ENCODE assay signal across 29 cellular contexts in genomic region chr18:62028715-62029114, GRCh38.
DNase-seq lines count a peak whose midpoint lies in the region; ATAC-seq, FAIRE-seq and TF ChIP-seq lines count a peak whose summit lies in the region.
"Had no signal": no experiment of that assay in that cellular context is flagged by ENCODE, and none has a peak within 500 bp of the region (broad histone marks: within the 10 kb centered on the region; RNA-seq: fewer than 3 reads in every experiment).

No MANE protein-coding gene starts in this region.

- peaks cover 15% of the 10 kb centered on the region for H3K9me2 ChIP-seq in GM23338 (ENCODE audit: insufficient read depth)

- H3K27ac ChIP-seq in GM23338 (ENCODE audit: low read depth) (no peak overlapping the region), H1 (ENCODE audit: low read depth, low read length) (no peak overlapping the region), neuronal stem cell (replicated peaks; ENCODE audit: low read length) (no peak overlapping the region)
- H3K27ac ChIP-seq: BLaER1 had no signal

- H2BK20ac ChIP-seq in H1 (ENCODE audit: low read length), result no peak overlapping the region

- H2AFZ ChIP-seq in GM23338 (0 out of 2 replicates have a peak overlapping the region, but pooled peaks have one; percentile 34), H1 (ENCODE audit: low read length) (peak overlapping the region; percentile 68; the same call in 1 of the 2 replicates), neuronal stem cell (ENCODE audit: low read length) (peak overlapping the region; percentile 47)

- H2BK12ac ChIP-seq in H1 (ENCODE audit: low read depth, low read length) (no peak overlapping the region), neuronal stem cell (ENCODE audit: low read length) (no peak overlapping the region)

- no peaks in the 10 kb centered on the region for H4K20me1 ChIP-seq in GM23338 (replicated peaks; ENCODE audit: insufficient read depth)
- H4K20me1 ChIP-seq in H1 (replicated peaks in 1 of 2; ENCODE audit: control insufficient read depth in 1 of 2, insufficient read depth in 2 of 2, low read length in 2 of 2), result no peaks in the 10 kb centered on the region
- H4K20me1 ChIP-seq: BLaER1 had no signal

- H3K14ac ChIP-seq in H1 (ENCODE audit: insufficient read length), result no peak overlapping the region
- no peak overlapping the region for H3K14ac ChIP-seq in neuronal stem cell (ENCODE audit: low read length)

- H2BK120ac ChIP-seq in H1 (replicated peaks; ENCODE audit: low read depth, low read length) (no peak overlapping the region), neuronal stem cell (ENCODE audit: low read depth, low read length) (no peak overlapping the region)

- H3K9me3 Mint-ChIP-seq in GM23338, result no peaks in the 10 kb centered on the region
- H3K9me3 Mint-ChIP-seq in natural killer cell, result no peaks in the 10 kb centered on the region
- no peaks in the 10 kb centered on the region for H3K9me3 Mint-ChIP-seq in activated CD4-positive, alpha-beta memory T cell treated with anti-CD3 and anti-CD28 coated beads for 36 hours
- H3K9me3 Mint-ChIP-seq: CD4-positive, alpha-beta memory T cell had no signal

- no peak overlapping the region for H3K56ac ChIP-seq in H1 (replicated peaks; ENCODE audit: insufficient read length, low read depth, low read length)

- no peak overlapping the region for H4K5ac ChIP-seq in H1 (ENCODE audit: insufficient read length, low read depth, low read length)

- H3K4me2 ChIP-seq in GM23338, result peak overlapping the region; percentile 49
- no peak overlapping the region; a peak in 1 of 4 replicates for H3K4me2 ChIP-seq in H1 (ENCODE audit: insufficient read depth in 1 of 2, low read depth in 2 of 2, low read length in 2 of 2)
- no peak overlapping the region for H3K4me2 ChIP-seq in neuronal stem cell (ENCODE audit: insufficient read depth, low read length, poor library complexity, severe bottlenecking)
- H3K4me2 ChIP-seq: BLaER1 had no signal

- H3K79me2 ChIP-seq in GM23338 (replicated peaks; ENCODE audit: insufficient read depth) (no peaks in the 10 kb centered on the region), H1 (ENCODE audit: control insufficient read depth in 1 of 2, insufficient read depth in 2 of 2, low read length in 2 of 2) (no peaks in the 10 kb centered on the region)

- H3K9me3 ChIP-seq in H1 (ENCODE audit: insufficient read depth in 2 of 2, low read depth in 1 of 2, low read length in 1 of 2) (no peaks in the 10 kb centered on the region), neuronal stem cell (replicated peaks in 1 of 2; ENCODE audit: control insufficient read depth in 2 of 2, insufficient read depth in 1 of 2, low read depth in 1 of 2, low read length in 2 of 2) (peaks cover 0 to 2% of the 10 kb centered on the region in 2 donors)
- H3K9me3 ChIP-seq: BE2C, BLaER1 had no signal

- no peaks in the 10 kb centered on the region for H3K36me3 ChIP-seq in GM23338 (ENCODE audit: insufficient read depth)
- H3K36me3 ChIP-seq in H1 (ENCODE audit: control insufficient read depth in 2 of 4, insufficient read depth in 4 of 4, low read length in 3 of 4), result no peaks in the 10 kb centered on the region
- no peaks in the 10 kb centered on the region for H3K36me3 ChIP-seq in neuronal stem cell (replicated peaks in 1 of 2; ENCODE audit: control insufficient read depth in 2 of 2, insufficient read depth in 2 of 2, low read length in 2 of 2)
- H3K36me3 ChIP-seq: BE2C, BLaER1 had no signal

- H3K4me1 Mint-ChIP-seq in GM23338, result peaks cover 19% of the 10 kb centered on the region
- peaks cover 0 to 5% of the 10 kb centered on the region in 2 donors for H3K4me1 Mint-ChIP-seq in natural killer cell
- H3K4me1 Mint-ChIP-seq in activated CD4-positive, alpha-beta memory T cell treated with anti-CD3 and anti-CD28 coated beads for 36 hours (ENCODE audit: low read depth), result peaks cover 12% of the 10 kb centered on the region
- H3K4me1 Mint-ChIP-seq: CD14-positive monocyte had no signal

- no peak for TF ChIP-seq RAD21 in H1 (IDR thresholded peaks at IDR 0.05 in 1 of 2, conservative IDR thresholded peaks at IDR 0.05 in 1 of 2; ENCODE audit: low read depth in 2 of 2, low read length in 2 of 2)

- H3K4ac ChIP-seq in H1 (replicated peaks; ENCODE audit: insufficient read length, low read depth, low read length) (no peak overlapping the region), neuronal stem cell (ENCODE audit: low read length) (no peak overlapping the region)

- no peak overlapping the region for H3K18ac ChIP-seq in H1 (ENCODE audit: extremely low read depth, low read length)
- no peak overlapping the region for H3K18ac ChIP-seq in neuronal stem cell (ENCODE audit: low read length)

- 82% methylated on average over 2 of the region's 2 CpGs; no CpG with 5 or more reads in 1 of the 2 experiments for WGBS in H1 (ENCODE audit: extremely low coverage in 1 of 2, insufficient coverage in 1 of 2, insufficient read length in 1 of 2, insufficient replicate concordance in 2 of 2, low coverage in 1 of 2, low lambda C conversion rate in 2 of 2, missing lambda C conversion rate in 1 of 2), 2 experiments
- no CpG with 5 or more reads among the region's 2 CpGs for WGBS in neuronal stem cell (ENCODE audit: extremely low coverage in 2 of 2, insufficient read length in 2 of 2, insufficient replicate concordance in 1 of 2), 2 donors

- no peaks in the 10 kb centered on the region for H3F3A ChIP-seq in GM23338 (replicated peaks; ENCODE audit: low read depth)

- TF ChIP-seq POLR2A in H1 (IDR thresholded peaks at IDR 0.05; ENCODE audit: control extremely low read depth in 1 of 2, low read depth in 2 of 2, low read length in 2 of 2), result no peak

- no peak for TF ChIP-seq CTCF in GM23338 (conservative IDR thresholded peaks at IDR 0.05; ENCODE audit: low read depth in 2 of 2)
- TF ChIP-seq CTCF in H1 (IDR thresholded peaks at IDR 0.05; ENCODE audit: control extremely low read depth in 1 of 3, insufficient read depth in 1 of 3, low read depth in 1 of 3, low read length in 3 of 3), result no peak
- no peak for TF ChIP-seq CTCF in natural killer cell (IDR thresholded peaks at IDR 0.05)

- TF ChIP-seq EP300 in H1 (IDR thresholded peaks at IDR 0.05; ENCODE audit: borderline replicate concordance in 1 of 2, low read depth in 2 of 2, low read length in 2 of 2), result no peak

- CTCF ChIA-PET in H1 (lab: Charles Lee; ENCODE audit: partially characterized antibody), result interaction anchor here (1.1 kb wide), 1 partner anchor 17 kb away, joined by 3 read pairs; no protein-coding TSS in a partner anchor
- CTCF ChIA-PET in activated CD4-positive, alpha-beta memory T cell treated with anti-CD3 and anti-CD28 coated beads for 36 hours (lab: Charles Lee), result no interaction called here

- no peak overlapping the region for H3K4me3 ChIP-seq in GM23338
- H3K4me3 ChIP-seq in H1 (ENCODE audit: extremely low read depth in 1 of 4, insufficient read depth in 2 of 4, low read depth in 3 of 4, low read length in 4 of 4), result no peak overlapping the region
- no peak overlapping the region for H3K4me3 ChIP-seq in neuronal stem cell (ENCODE audit: low read length in 2 of 2)
- H3K4me3 ChIP-seq: BLaER1, GM12878 had no signal

- no peak overlapping the region for H3K9ac ChIP-seq in H1 (replicated peaks in 1 of 4; ENCODE audit: extremely low read depth in 1 of 4, low read depth in 3 of 4, low read length in 3 of 4)
- no peak overlapping the region for H3K9ac ChIP-seq in neuronal stem cell (ENCODE audit: low read depth, low read length, poor library complexity)
- H3K9ac ChIP-seq: BLaER1 had no signal

- H3K23ac ChIP-seq in H1 (ENCODE audit: insufficient read length) (no peak overlapping the region), neuronal stem cell (ENCODE audit: low read depth, low read length, poor library complexity) (no peak overlapping the region)

- H3K23me2 ChIP-seq in H1 (ENCODE audit: low read depth, low read length), result no peaks in the 10 kb centered on the region

- no peak overlapping the region for H2BK5ac ChIP-seq in H1 (ENCODE audit: low read depth, low read length)
- H2BK5ac ChIP-seq in neuronal stem cell (ENCODE audit: low read length), result no peak overlapping the region

- H3K4me1 ChIP-seq in GM23338 (ENCODE audit: insufficient read depth), result peaks cover 14% of the 10 kb centered on the region; the same call in 1 of the 2 replicates
- H3K4me1 ChIP-seq in H1 (replicated peaks in 1 of 4; ENCODE audit: control insufficient read depth in 3 of 4, insufficient read depth in 4 of 4, low read length in 3 of 4), result peaks cover 3 to 12% (median 8%) of the 10 kb centered on the region in 4 experiments; a peak in 4 of 7 replicates
- peaks cover 0 to 3% of the 10 kb centered on the region in 2 donors for H3K4me1 ChIP-seq in neuronal stem cell (ENCODE audit: control insufficient read depth in 2 of 2, insufficient read depth in 1 of 2, low read depth in 1 of 2, low read length in 2 of 2)
- H3K4me1 ChIP-seq: BE2C, BLaER1 had no signal

- H2AK5ac ChIP-seq in H1 (ENCODE audit: low read depth, low read length) (no peak overlapping the region), neuronal stem cell (ENCODE audit: low read depth, low read length) (no peak overlapping the region)

- DNase-seq in Right ventricle myocardium superior (no peak), cardiac septum (ENCODE audit: low spot score) (no peak), GM23338 (ENCODE audit: low spot score) (no peak), H1 (ENCODE audit: low read depth in 1 of 2, low spot score in 2 of 2) (no peak), neuronal stem cell (ENCODE audit: low spot score) (no peak), natural killer cell (no peak)
- DNase-seq in activated CD4-positive, alpha-beta memory T cell treated with anti-CD3 and anti-CD28 coated beads for 36 hours, result no peak
- DNase-seq: 8988T; ACHN; BE2C; C1 segment of cervical spinal cord; CD4-positive, alpha-beta memory T cell; CD4-positive, CD25-positive, alpha-beta regulatory T cell; CD8-positive, alpha-beta memory T cell; COR-L47; DMS 273 treated with DMSO at 0.1 percent for 48 hours; DMS153; DMS53; DMS79; DND-41; EL; GDM1 had no signal

- H3K79me1 ChIP-seq in H1 (ENCODE audit: low read depth, low read length) (no peaks in the 10 kb centered on the region), neuronal stem cell (ENCODE audit: low read depth, low read length) (no peaks in the 10 kb centered on the region)

- intact Hi-C loops in Right ventricle myocardium superior (cut with DNase I), result no loop called here
- intact Hi-C loops in cardiac septum (cut with DNase I), result no loop called here
- intact Hi-C loops in natural killer cell (cut with micrococcal nuclease), result no loop called here
- intact Hi-C loops in activated CD4-positive, alpha-beta memory T cell treated with anti-CD3 and anti-CD28 coated beads for 36 hours (cut with micrococcal nuclease), result no loop called here

- H3K36me3 Mint-ChIP-seq in GM23338 (ENCODE audit: low read depth), result no peaks in the 10 kb centered on the region
- H3K36me3 Mint-ChIP-seq in natural killer cell, result no peaks in the 10 kb centered on the region
- no peaks in the 10 kb centered on the region for H3K36me3 Mint-ChIP-seq in activated CD4-positive, alpha-beta memory T cell treated with anti-CD3 and anti-CD28 coated beads for 36 hours
- H3K36me3 Mint-ChIP-seq: CD14-positive monocyte; CD4-positive, alpha-beta memory T cell; CD4-positive, CD25-positive, alpha-beta regulatory T cell; CD8-positive, alpha-beta memory T cell had no signal

- H2BK15ac ChIP-seq in H1 (ENCODE audit: low read length) (no peak overlapping the region; the same call in 1 of the 2 replicates), neuronal stem cell (ENCODE audit: low read length) (no peak overlapping the region)

- no peak for FAIRE-seq in H1 (lab: Jason Lieb, UNC)
- FAIRE-seq: A204.1, GM12878, GM12892, GM18507 had no signal

- H4K91ac ChIP-seq in H1 (replicated peaks; ENCODE audit: insufficient read length, low read length) (no peak overlapping the region), neuronal stem cell (ENCODE audit: low read depth, low read length, poor library complexity) (no peak overlapping the region)

- no peak overlapping the region for H4K8ac ChIP-seq in H1 (ENCODE audit: extremely low read depth, insufficient read depth, low read length)
- no peak overlapping the region for H4K8ac ChIP-seq in neuronal stem cell (ENCODE audit: low read depth, low read length)

- no peak overlapping the region for H3K4me3 Mint-ChIP-seq in GM23338
- H3K4me3 Mint-ChIP-seq in natural killer cell, result no peak overlapping the region
- H3K4me3 Mint-ChIP-seq in activated CD4-positive, alpha-beta memory T cell treated with anti-CD3 and anti-CD28 coated beads for 36 hours, result no peak overlapping the region
- H3K4me3 Mint-ChIP-seq: CD14-positive monocyte; CD4-positive, alpha-beta memory T cell; CD4-positive, CD25-positive, alpha-beta regulatory T cell; CD8-positive, alpha-beta memory T cell had no signal

- H3K27me3 ChIP-seq in GM23338 (ENCODE audit: insufficient read depth), result no peaks in the 10 kb centered on the region
- peaks cover 0 to 1% (median 0%) of the 10 kb centered on the region in 4 experiments; a peak in 1 of 7 replicates for H3K27me3 ChIP-seq in H1 (replicated peaks in 1 of 4; ENCODE audit: control insufficient read depth in 3 of 4, extremely low read depth in 1 of 4, insufficient read depth in 3 of 4, low read length in 3 of 4)
- no peaks in the 10 kb centered on the region for H3K27me3 ChIP-seq in neuronal stem cell (ENCODE audit: control insufficient read depth in 3 of 3, insufficient read depth in 3 of 3, low read depth in 1 of 3, low read length in 3 of 3)
- H3K27me3 ChIP-seq: BE2C, BLaER1 had no signal

- H3K27ac Mint-ChIP-seq in GM23338 (no peak overlapping the region), natural killer cell (no peak overlapping the region)
- H3K27ac Mint-ChIP-seq in activated CD4-positive, alpha-beta memory T cell treated with anti-CD3 and anti-CD28 coated beads for 36 hours, result no peak overlapping the region
- H3K27ac Mint-ChIP-seq: CD14-positive monocyte; CD4-positive, alpha-beta memory T cell; CD4-positive, CD25-positive, alpha-beta regulatory T cell; CD8-positive, alpha-beta memory T cell had no signal

- POLR2A ChIA-PET in H1 (lab: Charles Lee; ENCODE audit: partially characterized antibody), result interaction anchor here (0.6 kb wide), 1 partner anchor 446 kb away, joined by 3 read pairs; no protein-coding TSS in a partner anchor
- POLR2A ChIA-PET in activated CD4-positive, alpha-beta memory T cell treated with anti-CD3 and anti-CD28 coated beads for 36 hours (lab: Charles Lee), result no interaction called here

- peaks cover 3% of the 10 kb centered on the region for H3K27me3 Mint-ChIP-seq in GM23338 (ENCODE audit: insufficient read depth, low read depth, poor library complexity)
- peaks cover 6 to 13% of the 10 kb centered on the region in 2 donors for H3K27me3 Mint-ChIP-seq in natural killer cell (ENCODE audit: low read depth in 2 of 2)
- H3K27me3 Mint-ChIP-seq in activated CD4-positive, alpha-beta memory T cell treated with anti-CD3 and anti-CD28 coated beads for 36 hours, result peaks cover 4% of the 10 kb centered on the region

- peak; percentile 38 for ATAC-seq in Right ventricle myocardium superior (ENCODE audit: poor library complexity)
- ATAC-seq in GM23338, result no peak
- no peak for ATAC-seq in natural killer cell
- no peak for ATAC-seq in HG03108 (IDR thresholded peaks at IDR 0.05; ENCODE audit: unreplicated experiment)
- ATAC-seq: GM12878 had no signal
